In genomic region chr2:231717281-231718180, GRCh38 we compare ENCODE assay signal across 1 cellular context.
TF ChIP-seq lines count a peak whose summit lies in the region.

No MANE protein-coding gene starts in this region.

TF ChIP-seq in HepG2, 621 proteins besides CTCF, POLR2A, EP300 and RAD21 (continues in another document):
- TF ChIP-seq PHF8 (CRISPR knock-in tag; IDR thresholded peaks at IDR 0.05) (no peak), ZNF530 (CRISPR knock-in tag; IDR thresholded peaks at IDR 0.05; ENCODE audit: low read depth) (no peak), PAX8 (CRISPR knock-in tag; IDR thresholded peaks at IDR 0.05; ENCODE audit: borderline replicate concordance) (no peak), ATF7-NPFF (CRISPR knock-in tag; IDR thresholded peaks at IDR 0.05; ENCODE audit: low read depth) (no peak), ZNF543 (CRISPR knock-in tag; IDR thresholded peaks at IDR 0.05) (0 out of 2 replicates have a peak, but pooled peaks have one; percentile 24), NFYB (CRISPR knock-in tag; IDR thresholded peaks at IDR 0.05) (peak; percentile 87), ZNF605 (CRISPR knock-in tag; IDR thresholded peaks at IDR 0.05) (0 out of 2 replicates have a peak, but pooled peaks have one; percentile 34), MAX (IDR thresholded peaks at IDR 0.05) (0 out of 2 replicates have a peak, but pooled peaks have one; percentile 18), ZNF337 (CRISPR knock-in tag; IDR thresholded peaks at IDR 0.05; ENCODE audit: borderline replicate concordance, low read depth) (no peak), ZNF652 (CRISPR knock-in tag; IDR thresholded peaks at IDR 0.05; ENCODE audit: borderline replicate concordance, low read depth) (no peak), PATZ1 (CRISPR knock-in tag; IDR thresholded peaks at IDR 0.05) (0 out of 2 replicates have a peak, but pooled peaks have one; percentile 19), CREM (IDR thresholded peaks at IDR 0.05) (no peak), CREM (CRISPR knock-in tag; IDR thresholded peaks at IDR 0.05) (no peak), ZNF383 (CRISPR knock-in tag; IDR thresholded peaks at IDR 0.05; ENCODE audit: borderline replicate concordance) (0 out of 2 replicates have a peak, but pooled peaks have one; percentile 50), ZNF331 (CRISPR knock-in tag; IDR thresholded peaks at IDR 0.05) (0 out of 2 replicates have a peak, but pooled peaks have one; percentile 20), MEIS1 (CRISPR knock-in tag; IDR thresholded peaks at IDR 0.05; ENCODE audit: borderline replicate concordance) (0 out of 2 replicates have a peak, but pooled peaks have one; percentile 9), TFDP2 (CRISPR knock-in tag; IDR thresholded peaks at IDR 0.05) (no peak), ZNF782 (CRISPR knock-in tag; IDR thresholded peaks at IDR 0.05; ENCODE audit: borderline replicate concordance) (no peak), ERF (CRISPR knock-in tag; IDR thresholded peaks at IDR 0.05) (no peak), EED (CRISPR knock-in tag; IDR thresholded peaks at IDR 0.05) (no peak), ZNF207 (IDR thresholded peaks at IDR 0.05; ENCODE audit: borderline replicate concordance) (no peak), GABPA (IDR thresholded peaks at IDR 0.05; ENCODE audit: low read depth, low read length) (no peak), GABPA (CRISPR knock-in tag; IDR thresholded peaks at IDR 0.05; ENCODE audit: low read depth) (no peak), ZNF619 (CRISPR knock-in tag; IDR thresholded peaks at IDR 0.05) (no peak), SP4 (CRISPR knock-in tag; IDR thresholded peaks at IDR 0.05) (no peak), PRPF4 (IDR thresholded peaks at IDR 0.05; ENCODE audit: low read depth, low read length, poor library complexity, severe bottlenecking) (no peak), ZNF609 (CRISPR knock-in tag; IDR thresholded peaks at IDR 0.05; ENCODE audit: borderline replicate concordance) (no peak), ZBTB3 (CRISPR knock-in tag; IDR thresholded peaks at IDR 0.05; ENCODE audit: borderline replicate concordance, low read depth) (no peak), ZNF576 (CRISPR knock-in tag; IDR thresholded peaks at IDR 0.05) (no peak), FOSL2 (CRISPR knock-in tag; IDR thresholded peaks at IDR 0.05) (peak; percentile 53), CHD4 (IDR thresholded peaks at IDR 0.05; ENCODE audit: borderline replicate concordance, low read length) (no peak), HNRNPK (IDR thresholded peaks at IDR 0.05; ENCODE audit: low read depth, low read length, poor library complexity, severe bottlenecking) (no peak), XRCC5 (optimal IDR thresholded peaks at IDR 0.05; ENCODE audit: low read length) (no peak), HMGXB4 (CRISPR knock-in tag; IDR thresholded peaks at IDR 0.05; ENCODE audit: borderline replicate concordance in 1 of 2, low read depth in 1 of 2) (no peak), CBX5 (CRISPR knock-in tag; IDR thresholded peaks at IDR 0.05; ENCODE audit: borderline replicate concordance) (no peak), MXD1 (CRISPR knock-in tag; IDR thresholded peaks at IDR 0.05) (no peak), MAFK (conservative IDR thresholded peaks at IDR 0.05 in 1 of 2, IDR thresholded peaks at IDR 0.05 in 1 of 2; ENCODE audit: low read length in 2 of 2) (no peak), SP140L (CRISPR knock-in tag; IDR thresholded peaks at IDR 0.05; ENCODE audit: borderline replicate concordance) (no peak), ZNF501 (CRISPR knock-in tag; IDR thresholded peaks at IDR 0.05) (no peak), MTA3 (CRISPR knock-in tag; IDR thresholded peaks at IDR 0.05) (no peak), RFXANK (CRISPR knock-in tag; IDR thresholded peaks at IDR 0.05) (no peak), YY1 (IDR thresholded peaks at IDR 0.05; ENCODE audit: insufficient read depth, insufficient replicate concordance, low read depth, low read length) (no peak), GLMP (CRISPR knock-in tag; IDR thresholded peaks at IDR 0.05; ENCODE audit: borderline replicate concordance) (no peak), SIX1 (CRISPR knock-in tag; IDR thresholded peaks at IDR 0.05; ENCODE audit: borderline replicate concordance) (no peak), ZNF83 (CRISPR knock-in tag; IDR thresholded peaks at IDR 0.05; ENCODE audit: borderline replicate concordance) (no peak), NKX3-1 (CRISPR knock-in tag; IDR thresholded peaks at IDR 0.05) (no peak), MNT (IDR thresholded peaks at IDR 0.05) (no peak), ZNF713 (CRISPR knock-in tag; IDR thresholded peaks at IDR 0.05) (no peak), SIX4 (CRISPR knock-in tag; IDR thresholded peaks at IDR 0.05) (no peak), ARID5B (CRISPR knock-in tag; IDR thresholded peaks at IDR 0.05) (no peak), CCAR2 (optimal IDR thresholded peaks at IDR 0.05; ENCODE audit: low read depth, low read length) (no peak), PCBP1 (IDR thresholded peaks at IDR 0.05; ENCODE audit: borderline replicate concordance, low read depth, low read length) (no peak)
